Comparison of ENCODE assay signal across 1 cellular context in genomic region chr3:127792664-127793292, GRCh38.
TF ChIP-seq lines count a peak whose summit lies in the region.

No MANE protein-coding gene starts in this region.

TF ChIP-seq in IMR-90, 13 proteins besides CTCF, POLR2A, EP300 and RAD21 (continued from another document):
- TF ChIP-seq USF2 (IDR thresholded peaks at IDR 0.05; ENCODE audit: low read depth, low read length) (peak; percentile 77), NFE2L2 (IDR thresholded peaks at IDR 0.05; ENCODE audit: low read depth, low read length) (no peak), MAFK (IDR thresholded peaks at IDR 0.05; ENCODE audit: low read depth, low read length) (no peak), SMC3 (IDR thresholded peaks at IDR 0.05; ENCODE audit: low read depth, low read length) (no peak)
TF ChIP-seq in IMR-90: peak in this region for 3.
